In the genomic region with DNA sequence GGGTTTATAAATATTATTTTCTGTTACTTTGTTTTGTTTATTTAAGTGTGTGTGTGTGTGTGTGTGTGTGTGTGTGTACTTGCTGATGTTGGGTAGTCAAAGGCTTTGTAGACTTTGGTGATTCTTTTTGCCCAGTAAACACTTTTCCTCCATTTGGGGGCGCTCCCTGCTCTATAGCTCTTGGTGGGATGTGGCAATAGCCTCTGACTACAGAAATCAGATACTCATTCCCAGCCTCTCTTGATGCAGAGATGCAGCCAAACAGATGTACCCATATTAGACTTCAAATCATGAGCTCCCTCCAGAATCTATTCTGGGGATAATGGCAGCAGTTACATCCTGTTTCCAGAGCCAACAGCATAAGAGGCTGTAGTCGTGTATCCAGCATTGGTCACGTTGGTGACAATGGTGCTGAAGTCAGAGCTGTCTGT, we compare ENCODE assay signal across 12 cellular contexts. TPM values are rescaled to one million over a fixed set of nuclear protein-coding genes. Genes with fewer than 3 reads are reported as not detected.
A peak's percentile ranks its signal among the peaks of the same experiment; 100 is the strongest.
DNase-seq lines count a peak whose midpoint lies in the region; ATAC-seq and TF ChIP-seq lines count a peak whose summit lies in the region.
"Had no signal": no experiment of that assay in that cellular context is flagged by ENCODE, and none has a peak within 500 bp of the region (broad histone marks: within the 10 kb centered on the region; RNA-seq: fewer than 3 reads in every experiment).

No MANE protein-coding gene starts in this region.

- peaks cover under 1 to 6% of the 10 kb centered on the region in 2 donors for H3K4me1 Mint-ChIP-seq in natural killer cell
- peaks cover 0 to 5% (median 5%) of the 10 kb centered on the region in 3 donors for H3K4me1 Mint-ChIP-seq in T-cell

- TF ChIP-seq RAD21 in Ishikawa (IDR thresholded peaks at IDR 0.05; ENCODE audit: low read depth) = peak; percentile 64

- DNase-seq in AG10803 (ENCODE audit: low read depth) (peak; percentile 63), astrocyte of the hippocampus (ENCODE audit: low read depth, low spot score) (peak; percentile 12), iPS-NIHi11 (ENCODE audit: low spot score) (peak; percentile 37), Peyer's patch (no peak), natural killer cell (no peak), T-cell (no peak)
- DNase-seq: lower lobe of right lung; stimulated activated CD4-positive, alpha-beta T cell treated with anti-CD3 and anti-CD28 coated beads, Interleukin-4, amount 100 ng/mL, for 1 hour had no signal

- H3K36me3 Mint-ChIP-seq in natural killer cell (no peaks in the 10 kb centered on the region), T-cell (no peaks in the 10 kb centered on the region)
- H3K36me3 Mint-ChIP-seq: IgD-negative memory B cell had no signal

- CTCF ChIA-PET in T-cell (lab: Charles Lee) = interaction anchor here in 1 of 2 donors (1.0 kb wide), 1 partner anchor 382 kb away, joined by 3 read pairs; no protein-coding TSS in a partner anchor

- intact Hi-C loops in natural killer cell (cut with micrococcal nuclease) = no loop called here

- H3K9me3 ChIP-seq in Peyer's patch = no peaks in the 10 kb centered on the region
- H3K9me3 ChIP-seq: lower lobe of right lung had no signal

- no peak overlapping the region for H3K4me3 ChIP-seq in AG10803 (ENCODE audit: low read length)
- H3K4me3 ChIP-seq in Peyer's patch = no peak overlapping the region
- H3K4me3 ChIP-seq: ascending aorta, lower lobe of right lung had no signal

- no peak overlapping the region for H3K4me3 Mint-ChIP-seq in natural killer cell
- no peak overlapping the region for H3K4me3 Mint-ChIP-seq in T-cell
- H3K4me3 Mint-ChIP-seq: IgD-negative memory B cell had no signal

- H3K27ac ChIP-seq in Peyer's patch = no peak overlapping the region
- H3K27ac ChIP-seq: ascending aorta, lower lobe of right lung had no signal

- no peak overlapping the region for H3K27ac Mint-ChIP-seq in natural killer cell
- no peak overlapping the region for H3K27ac Mint-ChIP-seq in T-cell

- ATAC-seq in GM19035 (IDR thresholded peaks at IDR 0.05; ENCODE audit: unreplicated experiment) (no peak), natural killer cell (no peak), T-cell (replicated peaks in 1 of 4) (no peak)
- ATAC-seq: lower lobe of right lung had no signal

- no peaks in the 10 kb centered on the region for H3K4me1 ChIP-seq in Peyer's patch
- H3K4me1 ChIP-seq: ascending aorta, lower lobe of right lung had no signal

- TF ChIP-seq POLR2A in Peyer's patch (IDR thresholded peaks at IDR 0.05) = no peak

- no peak for TF ChIP-seq EP300 in Ishikawa (IDR thresholded peaks at IDR 0.05; ENCODE audit: borderline replicate concordance)

- H3K27me3 ChIP-seq in Peyer's patch = no peaks in the 10 kb centered on the region
- H3K27me3 ChIP-seq: ascending aorta had no signal

- H3K36me3 ChIP-seq in Peyer's patch = no peaks in the 10 kb centered on the region
- H3K36me3 ChIP-seq: ascending aorta, lower lobe of right lung had no signal

- H3K27me3 Mint-ChIP-seq in natural killer cell (ENCODE audit: low read depth in 2 of 2) = peaks cover 0 to 7% of the 10 kb centered on the region in 2 donors
- H3K27me3 Mint-ChIP-seq in T-cell = no peaks in the 10 kb centered on the region

- H3K9me3 Mint-ChIP-seq in natural killer cell = peaks cover 0 to 3% of the 10 kb centered on the region in 2 donors
- H3K9me3 Mint-ChIP-seq in T-cell = peaks cover 3 to 4% (median 4%) of the 10 kb centered on the region in 3 donors

- POLR2A ChIA-PET in T-cell (lab: Charles Lee) = interaction anchor here (0.5 to 1.0 kb wide), 2 partner anchors 24 to 375 kb away, joined by 3 to 8 read pairs; no protein-coding TSS in a partner anchor

- TF ChIP-seq CTCF in AG10803 (conservative IDR thresholded peaks at IDR 0.05; ENCODE audit: low read length) (peak; percentile 55), Peyer's patch (IDR thresholded peaks at IDR 0.05) (no peak), natural killer cell (IDR thresholded peaks at IDR 0.05) (no peak)

TF ChIP-seq in Ishikawa, 13 proteins besides CTCF, POLR2A, EP300 and RAD21:
- TF ChIP-seq YY1 (IDR thresholded peaks at IDR 0.05; ENCODE audit: low read depth) (no peak), FOXM1 (IDR thresholded peaks at IDR 0.05; ENCODE audit: borderline replicate concordance, low read depth) (no peak), CREB1 (IDR thresholded peaks at IDR 0.05; ENCODE audit: low read depth) (no peak), NFIC (IDR thresholded peaks at IDR 0.05) (no peak), TAF1 (IDR thresholded peaks at IDR 0.05; ENCODE audit: low read depth) (no peak), REST (IDR thresholded peaks at IDR 0.05; ENCODE audit: low read depth) (no peak), CEBPB (IDR thresholded peaks at IDR 0.05) (0 out of 2 replicates have a peak, but pooled peaks have one; percentile 68)
- TF ChIP-seq, protein P1, sequence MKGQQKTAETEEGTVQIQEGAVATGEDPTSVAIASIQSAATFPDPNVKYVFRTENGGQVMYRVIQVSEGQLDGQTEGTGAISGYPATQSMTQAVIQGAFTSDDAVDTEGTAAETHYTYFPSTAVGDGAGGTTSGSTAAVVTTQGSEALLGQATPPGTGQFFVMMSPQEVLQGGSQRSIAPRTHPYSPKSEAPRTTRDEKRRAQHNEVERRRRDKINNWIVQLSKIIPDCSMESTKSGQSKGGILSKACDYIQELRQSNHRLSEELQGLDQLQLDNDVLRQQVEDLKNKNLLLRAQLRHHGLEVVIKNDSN (IDR thresholded peaks at IDR 0.05) = no peak

RNA-seq across cellular contexts. Expression of gene APOL5, which starts 33.4 kb away (rescaled TPM):
- not detected for total RNA-seq in Peyer's patch
- total RNA-seq in natural killer cell = not detected
- total RNA-seq in T-cell = not detected
- total RNA-seq: ascending aorta, lower lobe of right lung had no signal

RNA-seq across cellular contexts. Expression of gene APOL6, which starts 36.0 kb away (rescaled TPM):
- 10 to 100 TPM; 28.9 to 70.2 (median 46.8) TPM for total RNA-seq in Peyer's patch
- 100 to 1,000 TPM; 116 to 138 (median 122) TPM for total RNA-seq in natural killer cell
- total RNA-seq in T-cell = 10 to 100 TPM; 47.5 to 55.7 (median 52.3) TPM

Comparison
In these comparisons a context has a peak if more than half of its experiments do, and no peak if none do; other contexts are left out.
1. DNase-seq: peak in AG10803 (single experiment), astrocyte of the hippocampus (single experiment) and iPS-NIHi11 (single experiment); none in Peyer's patch (0 of 3), natural killer cell (single experiment) and T-cell (0 of 34).